Comparison of ENCODE assay signal across 13 cellular contexts in genomic region chr10:95134490-95134889, GRCh38.
"Had no signal": no experiment of that assay in that cellular context is flagged by ENCODE, and none has a peak within 500 bp of the region (broad histone marks: within the 10 kb centered on the region; RNA-seq: fewer than 3 reads in every experiment).

No MANE protein-coding gene starts in this region.

- H2AFZ ChIP-seq: hepatocyte had no signal

- H3K4me1 ChIP-seq: colonic mucosa, esophagus muscularis mucosa, esophagus squamous epithelium, foreskin keratinocyte, gastrocnemius medialis, gastroesophageal sphincter, heart left ventricle, heart right ventricle had no signal

- H3K4me3 ChIP-seq: colonic mucosa, coronary artery, dorsolateral prefrontal cortex, esophagus muscularis mucosa, esophagus squamous epithelium, gastrocnemius medialis, gastroesophageal sphincter, heart left ventricle, heart right ventricle, hepatocyte had no signal

- H3K9me3 ChIP-seq: colonic mucosa, esophagus squamous epithelium, gastrocnemius medialis, heart right ventricle had no signal

- H3K36me3 ChIP-seq: colonic mucosa, esophagus muscularis mucosa, esophagus squamous epithelium, gastrocnemius medialis, gastroesophageal sphincter, heart left ventricle, heart right ventricle had no signal

- ATAC-seq: effector memory CD8-positive, alpha-beta T cell; gastrocnemius medialis; gastroesophageal sphincter; heart left ventricle; heart right ventricle had no signal

- H3K4me2 ChIP-seq: hepatocyte had no signal

- H3K27ac ChIP-seq: colonic mucosa, coronary artery, dorsolateral prefrontal cortex, epithelial cell of prostate, esophagus muscularis mucosa, esophagus squamous epithelium, foreskin keratinocyte, gastrocnemius medialis, gastroesophageal sphincter, heart left ventricle, heart right ventricle, hepatocyte had no signal

- H3K79me2 ChIP-seq: hepatocyte had no signal

- H3K27me3 ChIP-seq: colonic mucosa, esophagus muscularis mucosa, esophagus squamous epithelium, gastrocnemius medialis, gastroesophageal sphincter, heart left ventricle, heart right ventricle, hepatocyte had no signal
